29 cellular contexts compared by ENCODE assay signal in genomic region chr6:104718672-104719071, GRCh38.
"Had no signal": no experiment of that assay in that cellular context is flagged by ENCODE, and none has a peak within 500 bp of the region (broad histone marks: within the 10 kb centered on the region; RNA-seq: fewer than 3 reads in every experiment).

No MANE protein-coding gene starts in this region.

- H3K27ac ChIP-seq: left lung, neural progenitor cell, testis, uterus, VCaP had no signal

- H3K9me3 ChIP-seq: left lung, testis, uterus had no signal

- ATAC-seq: activated CD4-positive, CD25-positive, alpha-beta regulatory T cell treated with anti-CD3 and anti-CD28 coated beads, Interleukin-2, amount 50 U/mL, for 24 hours; activated CD8-positive, alpha-beta memory T cell treated with anti-CD3 and anti-CD28 coated beads, Interleukin-2, amount 10 ng/mL, durations not matched to agents 7 days and 5 days; activated CD8-positive, alpha-beta T cell treated with anti-CD3 and anti-CD28 coated beads for 36 hours; esophagus mucosa; left lung; naive thymus-derived CD8-positive, alpha-beta T cell; sciatic nerve; stimulated activated naive B cell treated with anti-CD40 and anti-IgM and Interleukin-4, amounts not matched to agents 10 μg/mL and 1 μg/mL and 100 μg/mL, for 72 hours had no signal

- H3K36me3 ChIP-seq: left lung, uterus had no signal

- H3K36me3 Mint-ChIP-seq: activated naive CD4-positive, alpha-beta T cell treated with anti-CD3 and anti-CD28 coated beads, Interleukin-2, amount 10 ng/mL, durations not matched to agents 7 days and 5 days; immature natural killer cell; stimulated activated naive B cell treated with anti-CD40 and anti-IgM and Interleukin-4, amounts not matched to agents 10 μg/mL and 1 μg/mL and 100 μg/mL, for 72 hours had no signal

- H3K9ac ChIP-seq: neural progenitor cell had no signal

- H3K4me1 Mint-ChIP-seq: activated CD4-positive, alpha-beta T cell treated with anti-CD3 and anti-CD28 coated beads, Interleukin-2, amount 10 ng/mL, durations not matched to agents 7 days and 5 days; activated CD8-positive, alpha-beta memory T cell treated with anti-CD3 and anti-CD28 coated beads, Interleukin-2, amount 10 ng/mL, durations not matched to agents 7 days and 5 days; activated naive CD4-positive, alpha-beta T cell treated with anti-CD3 and anti-CD28 coated beads, Interleukin-2, amount 10 ng/mL, durations not matched to agents 7 days and 5 days; brain; immature natural killer cell; naive thymus-derived CD8-positive, alpha-beta T cell; stimulated activated naive B cell treated with anti-CD40 and anti-IgM and Interleukin-4, amounts not matched to agents 10 μg/mL and 1 μg/mL and 100 μg/mL, for 72 hours had no signal

- H3K27me3 ChIP-seq: left lung, neural progenitor cell, testis, uterus had no signal

- H3K4me1 ChIP-seq: left lung, neural progenitor cell, testis, uterus had no signal

- H3K27me3 Mint-ChIP-seq: activated CD4-positive, alpha-beta T cell treated with anti-CD3 and anti-CD28 coated beads, Interleukin-2, amount 10 ng/mL, durations not matched to agents 7 days and 5 days; activated CD8-positive, alpha-beta memory T cell treated with anti-CD3 and anti-CD28 coated beads, Interleukin-2, amount 10 ng/mL, durations not matched to agents 7 days and 5 days; activated CD8-positive, alpha-beta T cell treated with anti-CD3 and anti-CD28 coated beads for 36 hours; activated naive CD4-positive, alpha-beta T cell treated with anti-CD3 and anti-CD28 coated beads, Interleukin-2, amount 10 ng/mL, durations not matched to agents 7 days and 5 days; brain; dendritic cell treated with granulocyte-macrophage colony-stimulating factor and Interleukin-4, amounts not matched to agents 40 ng/mL and 50 ng/mL, for 4 days; naive thymus-derived CD8-positive, alpha-beta T cell; stimulated activated naive B cell treated with anti-CD40 and anti-IgM and Interleukin-4, amounts not matched to agents 10 μg/mL and 1 μg/mL and 100 μg/mL, for 72 hours had no signal

- H3K4me3 Mint-ChIP-seq: activated CD4-positive, alpha-beta T cell treated with anti-CD3 and anti-CD28 coated beads, Interleukin-2, amount 10 ng/mL, durations not matched to agents 7 days and 5 days; activated CD8-positive, alpha-beta memory T cell treated with anti-CD3 and anti-CD28 coated beads, Interleukin-2, amount 10 ng/mL, durations not matched to agents 7 days and 5 days; activated CD8-positive, alpha-beta T cell treated with anti-CD3 and anti-CD28 coated beads for 36 hours; activated naive CD4-positive, alpha-beta T cell treated with anti-CD3 and anti-CD28 coated beads, Interleukin-2, amount 10 ng/mL, durations not matched to agents 7 days and 5 days; brain; dendritic cell treated with granulocyte-macrophage colony-stimulating factor and Interleukin-4, amounts not matched to agents 40 ng/mL and 50 ng/mL, for 4 days; immature natural killer cell; naive thymus-derived CD8-positive, alpha-beta T cell; neural progenitor cell; stimulated activated naive B cell treated with anti-CD40 and anti-IgM and Interleukin-4, amounts not matched to agents 10 μg/mL and 1 μg/mL and 100 μg/mL, for 72 hours; T-helper 2 cell treated with Interferon-gamma antibody and Interleukin-4, amounts not matched to agents 5 μg/mL and 100 μg/mL, for 36 hours had no signal

- DNase-seq: activated CD4-positive, alpha-beta T cell treated with anti-CD3 and anti-CD28 coated beads, Interleukin-2, amount 10 ng/mL, durations not matched to agents 7 days and 5 days; activated CD8-positive, alpha-beta memory T cell treated with anti-CD3 and anti-CD28 coated beads, Interleukin-2, amount 10 ng/mL, durations not matched to agents 7 days and 5 days; activated CD8-positive, alpha-beta T cell treated with anti-CD3 and anti-CD28 coated beads for 36 hours; activated effector memory CD4-positive, alpha-beta T cell treated with anti-CD3 and anti-CD28 coated beads, Interleukin-2, amount 50 U/mL, for 16 hours; activated naive CD4-positive, alpha-beta T cell treated with anti-CD3 and anti-CD28 coated beads, Interleukin-2, amount 10 ng/mL, durations not matched to agents 7 days and 5 days; activated T-cell treated with anti-CD3 and anti-CD28 coated beads for 4 hours; anterior cingulate cortex; caudate nucleus; effector CD8-positive, alpha-beta T cell; immature natural killer cell; kidney glomerular epithelial cell; left lung; naive thymus-derived CD8-positive, alpha-beta T cell; posterior cingulate gyrus; stimulated activated CD4-positive, alpha-beta T cell treated with anti-CD3 and anti-CD28 coated beads, Interleukin-2, amount 100 ng/mL, for 48 hours; stimulated activated CD8-positive, alpha-beta memory T cell treated with anti-CD3 and anti-CD28 coated beads, Interleukin-4, amount 100 ng/mL, for 48 hours; stimulated activated naive B cell treated with anti-CD40 and anti-IgM and Interleukin-4, amounts not matched to agents 10 μg/mL and 1 μg/mL and 100 μg/mL, for 72 hours; testis; trophoblast cell; uterus had no signal

- H3K4me3 ChIP-seq: left lung, lung, neural progenitor cell, testis, uterus had no signal

- H3K4me2 ChIP-seq: neural progenitor cell had no signal

- H3K27ac Mint-ChIP-seq: activated CD4-positive, alpha-beta T cell treated with anti-CD3 and anti-CD28 coated beads, Interleukin-2, amount 10 ng/mL, durations not matched to agents 7 days and 5 days; activated CD8-positive, alpha-beta memory T cell treated with anti-CD3 and anti-CD28 coated beads, Interleukin-2, amount 10 ng/mL, durations not matched to agents 7 days and 5 days; activated CD8-positive, alpha-beta T cell treated with anti-CD3 and anti-CD28 coated beads for 36 hours; activated naive CD4-positive, alpha-beta T cell treated with anti-CD3 and anti-CD28 coated beads, Interleukin-2, amount 10 ng/mL, durations not matched to agents 7 days and 5 days; brain; dendritic cell treated with granulocyte-macrophage colony-stimulating factor and Interleukin-4, amounts not matched to agents 40 ng/mL and 50 ng/mL, for 4 days; immature natural killer cell; neural progenitor cell; stimulated activated naive B cell treated with anti-CD40 and anti-IgM and Interleukin-4, amounts not matched to agents 10 μg/mL and 1 μg/mL and 100 μg/mL, for 72 hours; T-helper 2 cell treated with Interferon-gamma antibody and Interleukin-4, amounts not matched to agents 5 μg/mL and 100 μg/mL, for 36 hours had no signal

- H2AFZ ChIP-seq: neural progenitor cell had no signal

- H3K9me3 Mint-ChIP-seq: activated CD4-positive, alpha-beta T cell treated with anti-CD3 and anti-CD28 coated beads, Interleukin-2, amount 10 ng/mL, durations not matched to agents 7 days and 5 days; activated CD8-positive, alpha-beta T cell treated with anti-CD3 and anti-CD28 coated beads for 36 hours; activated naive CD4-positive, alpha-beta T cell treated with anti-CD3 and anti-CD28 coated beads, Interleukin-2, amount 10 ng/mL, durations not matched to agents 7 days and 5 days; dendritic cell treated with granulocyte-macrophage colony-stimulating factor and Interleukin-4, amounts not matched to agents 40 ng/mL and 50 ng/mL, for 4 days; immature natural killer cell; naive thymus-derived CD8-positive, alpha-beta T cell; neural progenitor cell; T-helper 2 cell treated with Interferon-gamma antibody and Interleukin-4, amounts not matched to agents 5 μg/mL and 100 μg/mL, for 36 hours had no signal
